In genomic region chr11:65625628-65626342, GRCh38 we compare ENCODE assay signal across 1 cellular context.
TF ChIP-seq lines count a peak whose summit lies in the region.

No MANE protein-coding gene starts in this region.

TF ChIP-seq in HCT116, 20 proteins besides CTCF, POLR2A, EP300 and RAD21 (continued from another document):
- no peak for TF ChIP-seq REST (IDR thresholded peaks at IDR 0.05; ENCODE audit: low read depth)
- TF ChIP-seq CBX3 (IDR thresholded peaks at IDR 0.05; ENCODE audit: low read depth), result no peak
- TF ChIP-seq ZFX (IDR thresholded peaks at IDR 0.05), result no peak
- TF ChIP-seq ZBTB33 (IDR thresholded peaks at IDR 0.05; ENCODE audit: extremely low read depth, insufficient replicate concordance, low read length), result no peak
- TF ChIP-seq POLR2AphosphoS5 (IDR thresholded peaks at IDR 0.05; ENCODE audit: low read depth, low read length), result no peak
- no peak for TF ChIP-seq EZH2 (IDR thresholded peaks at IDR 0.05)
- no peak for TF ChIP-seq SRF (IDR thresholded peaks at IDR 0.05; ENCODE audit: low read depth)
- TF ChIP-seq EGR1 (IDR thresholded peaks at IDR 0.05; ENCODE audit: low read depth), result no peak
